In the genomic region with DNA sequence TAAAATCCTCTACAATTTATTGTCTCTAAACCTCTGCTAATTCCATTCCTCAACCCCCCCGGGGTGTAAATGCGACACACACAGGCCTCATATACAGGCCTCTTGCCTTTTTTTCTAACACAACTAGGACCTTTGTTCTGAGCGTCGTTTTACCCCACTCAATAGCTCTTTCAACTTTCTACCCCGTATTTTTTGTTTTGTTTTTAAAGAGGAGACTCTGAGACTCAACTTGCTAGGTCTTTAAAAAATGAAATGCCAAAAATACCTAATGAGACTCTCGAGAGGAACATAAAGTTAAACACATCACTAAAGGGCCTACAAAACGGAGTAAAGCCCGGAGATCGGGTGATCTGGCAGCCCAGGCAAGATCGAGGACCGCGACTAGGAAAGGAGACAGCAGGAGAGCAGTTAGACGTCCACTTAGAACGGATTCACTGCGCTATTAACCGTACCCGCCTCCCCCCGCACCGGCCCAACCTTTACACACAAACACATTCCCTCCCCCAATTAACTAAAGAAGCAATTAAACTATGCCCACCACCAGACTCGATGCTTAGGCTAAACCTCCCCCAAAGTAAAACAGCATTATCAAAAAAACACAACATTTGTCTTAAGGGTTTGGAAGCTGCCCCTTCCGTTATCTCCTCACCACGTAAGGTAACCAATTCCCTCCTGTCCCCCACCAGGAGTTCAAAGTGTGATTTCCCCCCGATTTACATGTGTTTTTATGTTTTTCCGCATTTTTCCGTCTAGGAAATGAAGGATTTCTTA, we compare ENCODE assay signal across 1 cellular context.
A peak's percentile ranks its signal among the peaks of the same experiment; 100 is the strongest.
TF ChIP-seq lines count a peak whose summit lies in the region.

No MANE protein-coding gene starts in this region.

TF ChIP-seq in K562, 482 proteins besides CTCF, POLR2A, EP300 and RAD21 (continued from another document):
- TF ChIP-seq VEZF1 (CRISPR knock-in tag; IDR thresholded peaks at IDR 0.05) = peak; percentile 41; the same call in 1 of the 2 replicates
- peak; percentile 47 for TF ChIP-seq CHD1 (IDR thresholded peaks at IDR 0.05; ENCODE audit: low read length)
- TF ChIP-seq ZNF354B (CRISPR knock-in tag; IDR thresholded peaks at IDR 0.05) = no peak
- TF ChIP-seq ZBTB8A (IDR thresholded peaks at IDR 0.05; ENCODE audit: partially characterized antibody) = no peak
- no peak for TF ChIP-seq SAFB2 (IDR thresholded peaks at IDR 0.05; ENCODE audit: borderline replicate concordance, low read depth, low read length, severe bottlenecking)
- TF ChIP-seq IFI16 (CRISPR knock-in tag; IDR thresholded peaks at IDR 0.05) = no peak
- TF ChIP-seq MAZ (CRISPR knock-in tag; conservative IDR thresholded peaks at IDR 0.05 in 1 of 2, IDR thresholded peaks at IDR 0.05 in 1 of 2) = 0 out of 4 replicates have a peak, but pooled peaks of 1 of the 2 experiments have one; percentile 5
- TF ChIP-seq UBTF (IDR thresholded peaks at IDR 0.05; ENCODE audit: borderline replicate concordance in 1 of 2, low read depth in 2 of 2, low read length in 2 of 2) = peak; percentile 66 to 90; a peak in 3 of 4 replicates
